Comparison of ENCODE assay signal across 27 cellular contexts in the genomic region with DNA sequence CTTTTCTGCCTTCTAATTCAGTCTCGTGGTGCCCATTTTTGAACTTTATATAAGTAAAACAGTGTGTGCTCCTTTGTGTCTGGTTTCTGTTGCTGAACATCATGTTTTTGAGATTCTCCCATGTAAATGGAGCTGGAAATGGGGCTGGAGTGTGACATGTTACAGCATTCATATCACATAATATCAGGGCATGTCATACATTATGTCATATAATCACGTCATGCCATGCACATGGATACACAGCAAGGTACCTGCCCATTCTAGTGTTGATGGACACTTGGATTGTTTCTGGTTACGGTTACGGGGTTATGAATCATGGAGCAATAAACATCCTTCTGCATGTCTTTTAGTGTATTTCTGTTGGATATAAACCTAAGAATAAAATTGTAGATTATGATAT.
"Had no signal": no experiment of that assay in that cellular context is flagged by ENCODE, and none has a peak within 500 bp of the region (broad histone marks: within the 10 kb centered on the region; RNA-seq: fewer than 3 reads in every experiment).

No MANE protein-coding gene starts in this region.

- FAIRE-seq: urothelium cell line had no signal

- H3K27ac ChIP-seq: stomach, suprapubic skin, testis, thoracic aorta, thyroid gland, tibial artery, tibial nerve, transverse colon, upper lobe of left lung, upper lobe of right lung, uterus, vagina had no signal

- H3K9me3 ChIP-seq: suprapubic skin, testis, thoracic aorta, thyroid gland, tibial artery, tibial nerve, transverse colon, upper lobe of left lung, upper lobe of right lung, uterus, vagina had no signal

- DNase-seq: stimulated activated CD4-positive, alpha-beta T cell treated with anti-CD3 and anti-CD28 coated beads, Interleukin-2, amount 100 ng/mL, for 48 hours; stimulated activated CD4-positive, alpha-beta T cell treated with anti-CD3 and anti-CD28 coated beads, Interleukin-4, amount 100 ng/mL, for 1 hour; stimulated activated CD4-positive, alpha-beta T cell treated with anti-CD3 and anti-CD28 coated beads, Interleukin-4, amount 100 ng/mL, for 24 hours; stimulated activated CD4-positive, alpha-beta T cell treated with anti-CD3 and anti-CD28 coated beads, Interleukin-4, amount 100 ng/mL, for 4 hours; stimulated activated CD8-positive, alpha-beta memory T cell treated with anti-CD3 and anti-CD28 coated beads, Interleukin-4, amount 100 ng/mL, for 48 hours; stimulated activated naive B cell treated with anti-CD40 and anti-IgM and Interleukin-4, amounts not matched to agents 10 μg/mL and 1 μg/mL and 100 μg/mL, for 72 hours; stimulated activated naive CD4-positive, alpha-beta T cell; stimulated activated naive CD4-positive, alpha-beta T cell treated with Interleukin-2 at 50 U/mL for 16 hours; stimulated activated naive CD8-positive, alpha-beta T cell treated with anti-CD3 and anti-CD28 coated beads, Interleukin-15, amount 100 ng/mL, for 72 hours; stimulated activated naive CD8-positive, alpha-beta T cell treated with anti-CD3 and anti-CD28 coated beads, Interleukin-15, Interleukin-2, amounts not matched to agents 100 U/mL and 50 U/mL, for 24 hours; stomach; substantia nigra; testis; thyroid gland; tibial artery; transverse colon; trophoblast cell; upper lobe of left lung; upper lobe of right lung; uterus had no signal

- H3K27me3 ChIP-seq: suprapubic skin, testis, thyroid gland, tibial artery, tibial nerve, transverse colon, upper lobe of left lung, upper lobe of right lung, uterus, vagina had no signal

- H3K4me1 ChIP-seq: stomach, suprapubic skin, testis, thyroid gland, tibial artery, tibial nerve, transverse colon, upper lobe of left lung, upper lobe of right lung, uterus, vagina had no signal

- ATAC-seq: stimulated activated effector memory CD8-positive, alpha-beta T cell treated with anti-CD3 and anti-CD28 coated beads, Interleukin-12 subunit alpha, Interleukin-12 subunit beta, amount 100 ng/mL, for 72 hours; stimulated activated memory B cell treated with anti-CD40 and anti-IgM and Interleukin-4, amounts not matched to agents 10 μg/mL and 1 μg/mL and 100 μg/mL, for 72 hours; stimulated activated naive B cell treated with anti-CD40 and anti-IgM and Interleukin-4, amounts not matched to agents 10 μg/mL and 1 μg/mL and 100 μg/mL, for 72 hours; stimulated activated naive CD8-positive, alpha-beta T cell treated with anti-CD3 and anti-CD28 coated beads, Interleukin-15, amount 100 ng/mL, for 72 hours; stimulated activated naive CD8-positive, alpha-beta T cell treated with anti-CD3 and anti-CD28 coated beads, Interleukin-15, Interleukin-2, amounts not matched to agents 100 U/mL and 50 U/mL, for 24 hours; upper lobe of right lung had no signal

- H3K4me3 ChIP-seq: stomach, suprapubic skin, testis, thoracic aorta, thyroid gland, tibial artery, tibial nerve, transverse colon, upper lobe of left lung, upper lobe of right lung, uterus, vagina had no signal

- H3K36me3 ChIP-seq: stomach, suprapubic skin, thoracic aorta, thyroid gland, tibial artery, tibial nerve, transverse colon, upper lobe of left lung, upper lobe of right lung, uterus, vagina had no signal
